In the genomic region with DNA sequence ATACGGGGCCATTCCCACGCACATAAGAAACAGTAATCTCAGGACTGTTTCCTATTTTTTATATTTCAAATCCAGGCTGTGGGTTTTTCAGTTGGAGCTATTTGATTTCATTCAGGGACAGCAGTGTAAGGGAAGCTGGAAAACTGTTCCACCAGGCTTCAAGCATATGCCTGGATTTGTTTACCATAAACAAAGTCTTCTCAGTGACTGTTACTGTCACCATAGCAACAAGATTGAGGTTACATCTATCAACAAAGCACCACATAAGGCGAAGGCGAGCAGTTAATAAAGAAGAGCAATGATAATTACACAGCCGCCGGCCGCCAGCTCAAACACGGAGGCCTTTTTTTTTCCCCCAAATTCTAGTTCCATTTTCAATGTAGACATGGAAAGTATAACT, we compare ENCODE assay signal across 17 cellular contexts.
DNase-seq lines count a peak whose midpoint lies in the region; ATAC-seq and TF ChIP-seq lines count a peak whose summit lies in the region.
"Had no signal": no experiment of that assay in that cellular context is flagged by ENCODE, and none has a peak within 500 bp of the region (broad histone marks: within the 10 kb centered on the region; RNA-seq: fewer than 3 reads in every experiment).

No MANE protein-coding gene starts in this region.

- H2BK15ac ChIP-seq in mesenchymal stem cell (ENCODE audit: low read depth, poor library complexity, severe bottlenecking): no peak overlapping the region

- TF ChIP-seq EP300 in gastroesophageal sphincter (IDR thresholded peaks at IDR 0.05) (no peak), stomach (IDR thresholded peaks at IDR 0.05) (no peak)

- peak overlapping the region in 1 of 2 experiments; percentile 76 for H3K18ac ChIP-seq in mesenchymal stem cell (ENCODE audit: low read depth in 1 of 2, low read length in 2 of 2)

- no peaks in the 10 kb centered on the region for H3K79me1 ChIP-seq in mesenchymal stem cell (replicated peaks; ENCODE audit: low read length, poor library complexity, severe bottlenecking)

- no peak overlapping the region for H3K4ac ChIP-seq in mesenchymal stem cell (ENCODE audit: low read depth in 1 of 2, low read length in 2 of 2)

- 82% methylated on average over 6 of the region's 8 CpGs for WGBS in mesenchymal stem cell
- 47 to 72% methylated on average over 7 to 8 of the region's 8 CpGs for WGBS in gastroesophageal sphincter (ENCODE audit: low coverage in 1 of 2), 2 donors
- 57 to 78% (median 77%) methylated on average over 8 of the region's 8 CpGs for whole genome bisulfite sequencing in stomach, 5 donors

- DNase-seq in DMS53 (lab: John Stamatoyannopoulos, UW) (peak; percentile 85), NCI-H2029 (lab: John Stamatoyannopoulos, UW) (peak; percentile 5), amniotic epithelial cell (ENCODE audit: low read depth) (peak; percentile 31), mesenchymal stem cell (peak; percentile 95), stomach (no peak), GM20000 (ENCODE audit: low spot score) (no peak), middle frontal gyrus (ENCODE audit: extremely low spot score, low spot score) (no peak)
- DNase-seq: activated naive CD4-positive, alpha-beta T cell treated with Interleukin-2 at 50 U/mL for 16 hours; body of pancreas; Calu3; HFFc6; naive thymus-derived CD8-positive, alpha-beta T cell; NCI-H1048; SHP77 treated with DMSO at 0.1 percent for 48 hours had no signal

- H4K91ac ChIP-seq in mesenchymal stem cell (ENCODE audit: low read length): no peak overlapping the region

- H3K4me3 ChIP-seq in mesenchymal stem cell (ENCODE audit: insufficient read depth in 1 of 2, low read depth in 1 of 2, low read length in 2 of 2) (no peak overlapping the region), gastroesophageal sphincter (no peak overlapping the region), stomach (no peak overlapping the region)
- H3K4me3 ChIP-seq: body of pancreas, prostate gland had no signal

- TF ChIP-seq POLR2A in gastroesophageal sphincter (IDR thresholded peaks at IDR 0.05): no peak
- TF ChIP-seq POLR2A in stomach (IDR thresholded peaks at IDR 0.05): no peak

- H3K23ac ChIP-seq in mesenchymal stem cell (ENCODE audit: low read length in 2 of 2): no peak overlapping the region

- H3K4me2 ChIP-seq in mesenchymal stem cell (ENCODE audit: low read length, poor library complexity, severe bottlenecking): no peak overlapping the region

- no peak overlapping the region for H2AK5ac ChIP-seq in mesenchymal stem cell (ENCODE audit: low read length, severe bottlenecking)

- intact Hi-C loops in stomach (cut with DNase I; ENCODE audit: low total_unique reads): no loop called here

- no peak for ATAC-seq in gastroesophageal sphincter
- ATAC-seq: body of pancreas; left lobe of liver; naive thymus-derived CD8-positive, alpha-beta T cell had no signal

- no peak overlapping the region for H2AFZ ChIP-seq in mesenchymal stem cell (ENCODE audit: low read depth, low read length)

- H4K8ac ChIP-seq in mesenchymal stem cell (ENCODE audit: low read length): no peak overlapping the region

- H3K9ac ChIP-seq in mesenchymal stem cell (ENCODE audit: low read length): no peak overlapping the region

- H3K9me3 ChIP-seq in mesenchymal stem cell (ENCODE audit: control insufficient read depth, low read length) (no peaks in the 10 kb centered on the region), gastroesophageal sphincter (no peaks in the 10 kb centered on the region), stomach (no peaks in the 10 kb centered on the region)
- H3K9me3 ChIP-seq: body of pancreas, prostate gland had no signal

- H3K27ac ChIP-seq in mesenchymal stem cell (ENCODE audit: low read length, poor library complexity, severe bottlenecking) (no peak overlapping the region), gastroesophageal sphincter (peak overlapping the region in 1 of 4 donors; percentile 16), stomach (no peak overlapping the region)
- H3K27ac ChIP-seq: body of pancreas, prostate gland had no signal

- no peaks in the 10 kb centered on the region for H3K36me3 ChIP-seq in mesenchymal stem cell (ENCODE audit: control insufficient read depth in 1 of 2, insufficient read depth in 2 of 2, low read depth in 1 of 2, low read length in 2 of 2)
- H3K36me3 ChIP-seq in gastroesophageal sphincter: no peaks in the 10 kb centered on the region
- H3K36me3 ChIP-seq in stomach: no peaks in the 10 kb centered on the region
- H3K36me3 ChIP-seq: prostate gland had no signal

- no peaks in the 10 kb centered on the region for H3K27me3 ChIP-seq in mesenchymal stem cell (ENCODE audit: control insufficient read depth in 1 of 2, insufficient read depth in 1 of 2, low read length in 2 of 2)
- no peaks in the 10 kb centered on the region for H3K27me3 ChIP-seq in gastroesophageal sphincter
- no peaks in the 10 kb centered on the region for H3K27me3 ChIP-seq in stomach
- H3K27me3 ChIP-seq: body of pancreas had no signal

- no peaks in the 10 kb centered on the region for H3K4me1 ChIP-seq in mesenchymal stem cell (ENCODE audit: control insufficient read depth, insufficient read depth, low read depth, low read length)
- H3K4me1 ChIP-seq in gastroesophageal sphincter: no peaks in the 10 kb centered on the region
- H3K4me1 ChIP-seq in stomach: no peaks in the 10 kb centered on the region
- H3K4me1 ChIP-seq: body of pancreas, prostate gland had no signal

- H2BK12ac ChIP-seq in mesenchymal stem cell (ENCODE audit: low read length in 2 of 2): no peak overlapping the region

- H3K14ac ChIP-seq in mesenchymal stem cell (ENCODE audit: low read length in 2 of 2): no peak overlapping the region

- TF ChIP-seq CTCF in gastroesophageal sphincter (IDR thresholded peaks at IDR 0.05): no peak
- no peak for TF ChIP-seq CTCF in stomach (IDR thresholded peaks at IDR 0.05)
- TF ChIP-seq CTCF in GM20000 (IDR thresholded peaks at IDR 0.05; ENCODE audit: extremely low read depth, missing control alignments): no peak

- H2BK120ac ChIP-seq in mesenchymal stem cell (ENCODE audit: low read depth, low read length): no peak overlapping the region

- H2BK5ac ChIP-seq in mesenchymal stem cell (ENCODE audit: low read depth, low read length, poor library complexity, severe bottlenecking): no peak overlapping the region

Comparison
In these comparisons a context has a peak if more than half of its experiments do, and no peak if none do; other contexts are left out.
1. DNase-seq: peak in DMS53 (single experiment), NCI-H2029 (single experiment), amniotic epithelial cell (single experiment) and mesenchymal stem cell (single experiment); none in stomach (single experiment), GM20000 (single experiment) and middle frontal gyrus (single experiment).